8 cellular contexts compared by ENCODE assay signal in the genomic region with DNA sequence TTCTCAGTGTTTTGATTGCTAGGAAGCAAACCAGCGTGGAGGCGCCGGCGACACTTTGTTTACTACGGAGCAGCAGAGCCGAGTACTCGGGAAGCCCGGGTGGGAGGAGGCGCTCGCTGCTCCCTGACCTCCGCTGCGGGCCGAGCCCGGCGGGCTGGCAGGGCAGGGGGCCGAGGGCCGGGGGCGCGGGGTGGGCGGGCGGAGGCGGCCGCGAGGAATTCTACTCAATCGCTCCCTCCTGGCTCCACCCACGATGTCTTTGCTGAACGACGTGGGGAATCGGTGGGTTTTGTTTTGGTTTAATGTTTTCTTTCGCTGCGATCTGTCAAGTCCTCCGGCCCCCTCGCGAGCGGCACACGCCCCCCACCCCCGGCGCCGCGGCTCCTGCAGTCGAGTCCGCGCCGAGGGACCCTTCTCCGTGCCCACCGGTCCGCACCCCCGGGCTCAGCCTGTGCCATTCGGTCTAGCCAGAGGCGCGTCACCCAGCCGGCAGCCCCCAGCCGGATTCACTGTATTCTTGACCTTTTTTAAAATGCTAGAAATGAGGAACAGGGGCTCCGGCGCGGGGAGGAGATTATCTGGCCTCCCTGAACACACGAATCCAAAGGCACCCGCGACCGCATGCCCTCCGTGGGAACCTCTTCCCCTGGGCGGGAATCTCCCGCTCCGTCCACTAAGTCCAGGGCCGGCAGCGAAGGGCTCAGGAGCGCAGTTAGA. TPM values are rescaled to one million over a fixed set of nuclear protein-coding genes. Genes with fewer than 3 reads are reported as not detected.
DNase-seq lines count a peak whose midpoint lies in the region; ATAC-seq and TF ChIP-seq lines count a peak whose summit lies in the region.

No MANE protein-coding gene starts in this region.

- H3K4me3 ChIP-seq in lower leg skin (ENCODE audit: low read depth, poor library complexity, severe bottlenecking), result peak overlapping the region; percentile 81

- peaks cover 36% of the 10 kb centered on the region for H3K4me1 Mint-ChIP-seq in activated CD4-positive, alpha-beta T cell treated with anti-CD3 and anti-CD28 coated beads for 36 hours
- H3K4me1 Mint-ChIP-seq in T-cell, result peaks cover 28 to 41% (median 37%) of the 10 kb centered on the region in 3 donors
- peaks cover 42% of the 10 kb centered on the region for H3K4me1 Mint-ChIP-seq in dendritic cell treated with granulocyte-macrophage colony-stimulating factor and Interleukin-4, amounts not matched to agents 40 ng/mL and 50 ng/mL, for 4 days (ENCODE audit: low read depth)
- H3K4me1 Mint-ChIP-seq in stimulated activated naive CD8-positive, alpha-beta T cell treated with anti-CD3 and anti-CD28 coated beads, Interleukin-15, amount 100 ng/mL, for 72 hours, result peaks cover 37% of the 10 kb centered on the region

- peak; percentile 56 for DNase-seq in activated CD4-positive, alpha-beta T cell treated with anti-CD3 and anti-CD28 coated beads for 36 hours
- no peak for DNase-seq in activated CD4-positive, alpha-beta T cell treated with anti-CD3 and anti-CD28 coated beads, Interleukin-2, amount 50 U/mL, for 1 hour
- DNase-seq in T-cell (peak in 8 of 34 experiments; percentile 11 to 34 (median 20)), lower leg skin (ENCODE audit: low spot score in 2 of 2) (peak; percentile 56 to 92), T-helper 9 cell (no peak)
- peak in 1 of 2 donors; percentile 38 for DNase-seq in stimulated activated naive CD8-positive, alpha-beta T cell treated with anti-CD3 and anti-CD28 coated beads, Interleukin-15, amount 100 ng/mL, for 72 hours

- TF ChIP-seq POLR2A in lower leg skin (IDR thresholded peaks at IDR 0.05), result no peak

- peak; percentile 5 for ATAC-seq in activated CD4-positive, alpha-beta T cell treated with anti-CD3 and anti-CD28 coated beads for 36 hours
- ATAC-seq in HG03045 (IDR thresholded peaks at IDR 0.05; ENCODE audit: unreplicated experiment) (peak; percentile 26), T-cell (replicated peaks in 1 of 4) (peak; percentile 13 to 20 (median 14))
- ATAC-seq in stimulated activated naive CD8-positive, alpha-beta T cell treated with anti-CD3 and anti-CD28 coated beads, Interleukin-15, amount 100 ng/mL, for 72 hours, result peak; percentile 5

- intact Hi-C loops in activated CD4-positive, alpha-beta T cell treated with anti-CD3 and anti-CD28 coated beads for 36 hours (cut with DNase I, micrococcal nuclease), result loop anchor here (1.0 to 10.0 kb wide), 8 partner anchors 104 to 565 kb away; a partner anchor contains a TSS
- intact Hi-C loops in dendritic cell treated with granulocyte-macrophage colony-stimulating factor and Interleukin-4, amounts not matched to agents 40 ng/mL and 50 ng/mL, for 4 days (cut with micrococcal nuclease), result loop anchor here (2.0 to 10.0 kb wide), 3 partner anchors 52 to 108 kb away; a partner anchor contains a TSS
- intact Hi-C loops in lower leg skin (cut with DNase I; ENCODE audit: low total_unique reads), result loop anchor here (10.0 kb wide), 2 partner anchors 72 to 612 kb away; no protein-coding TSS in a partner anchor

- peaks cover 19% of the 10 kb centered on the region for H3K36me3 Mint-ChIP-seq in activated CD4-positive, alpha-beta T cell treated with anti-CD3 and anti-CD28 coated beads for 36 hours (ENCODE audit: low read depth)
- H3K36me3 Mint-ChIP-seq in T-cell, result no peaks in the 10 kb centered on the region
- H3K36me3 Mint-ChIP-seq in dendritic cell treated with granulocyte-macrophage colony-stimulating factor and Interleukin-4, amounts not matched to agents 40 ng/mL and 50 ng/mL, for 4 days (ENCODE audit: low read depth), result peaks cover 29% of the 10 kb centered on the region

- no peaks in the 10 kb centered on the region for H3K9me3 Mint-ChIP-seq in activated CD4-positive, alpha-beta T cell treated with anti-CD3 and anti-CD28 coated beads for 36 hours (ENCODE audit: low read depth)
- no peaks in the 10 kb centered on the region for H3K9me3 Mint-ChIP-seq in T-cell
- no peaks in the 10 kb centered on the region for H3K9me3 Mint-ChIP-seq in dendritic cell treated with granulocyte-macrophage colony-stimulating factor and Interleukin-4, amounts not matched to agents 40 ng/mL and 50 ng/mL, for 4 days
- no peaks in the 10 kb centered on the region for H3K9me3 Mint-ChIP-seq in stimulated activated naive CD8-positive, alpha-beta T cell treated with anti-CD3 and anti-CD28 coated beads, Interleukin-15, amount 100 ng/mL, for 72 hours

- TF ChIP-seq CTCF in lower leg skin (IDR thresholded peaks at IDR 0.05), result no peak

- WGBS in lower leg skin, 2 donors, result 1 to 2% methylated on average over 34 to 47 of the region's 67 CpGs

- no peaks in the 10 kb centered on the region for H3K27me3 Mint-ChIP-seq in activated CD4-positive, alpha-beta T cell treated with anti-CD3 and anti-CD28 coated beads for 36 hours
- no peaks in the 10 kb centered on the region for H3K27me3 Mint-ChIP-seq in T-cell
- H3K27me3 Mint-ChIP-seq in dendritic cell treated with granulocyte-macrophage colony-stimulating factor and Interleukin-4, amounts not matched to agents 40 ng/mL and 50 ng/mL, for 4 days, result no peaks in the 10 kb centered on the region
- H3K27me3 Mint-ChIP-seq in stimulated activated naive CD8-positive, alpha-beta T cell treated with anti-CD3 and anti-CD28 coated beads, Interleukin-15, amount 100 ng/mL, for 72 hours, result no peaks in the 10 kb centered on the region

- CTCF ChIA-PET in activated CD4-positive, alpha-beta T cell treated with anti-CD3 and anti-CD28 coated beads for 36 hours (lab: Charles Lee), result interaction anchor here (1.0 to 2.0 kb wide), 6 partner anchors 13 to 415 kb away, joined by 3 to 5 read pairs (median 4); no protein-coding TSS in a partner anchor
- CTCF ChIA-PET in T-cell (lab: Charles Lee), result interaction anchor here in 1 of 2 donors (0.9 to 1.8 kb wide), 2 partner anchors 9 to 110 kb away, joined by 3 to 12 read pairs; no protein-coding TSS in a partner anchor

- H3K4me3 Mint-ChIP-seq in activated CD4-positive, alpha-beta T cell treated with anti-CD3 and anti-CD28 coated beads for 36 hours, result peak overlapping the region; percentile 83
- H3K4me3 Mint-ChIP-seq in T-cell, result peak overlapping the region; percentile 89 to 96 (median 89)
- H3K4me3 Mint-ChIP-seq in dendritic cell treated with granulocyte-macrophage colony-stimulating factor and Interleukin-4, amounts not matched to agents 40 ng/mL and 50 ng/mL, for 4 days, result peak overlapping the region; percentile 89
- H3K4me3 Mint-ChIP-seq in stimulated activated naive CD8-positive, alpha-beta T cell treated with anti-CD3 and anti-CD28 coated beads, Interleukin-15, amount 100 ng/mL, for 72 hours, result peak overlapping the region; percentile 91 to 96

- H3K27ac Mint-ChIP-seq in activated CD4-positive, alpha-beta T cell treated with anti-CD3 and anti-CD28 coated beads for 36 hours, result peak overlapping the region; percentile 84
- H3K27ac Mint-ChIP-seq in T-cell, result peak overlapping the region; percentile 91 to 95
- peak overlapping the region; percentile 99 for H3K27ac Mint-ChIP-seq in dendritic cell treated with granulocyte-macrophage colony-stimulating factor and Interleukin-4, amounts not matched to agents 40 ng/mL and 50 ng/mL, for 4 days
- peak overlapping the region; percentile 82 to 97 for H3K27ac Mint-ChIP-seq in stimulated activated naive CD8-positive, alpha-beta T cell treated with anti-CD3 and anti-CD28 coated beads, Interleukin-15, amount 100 ng/mL, for 72 hours

- POLR2A ChIA-PET in activated CD4-positive, alpha-beta T cell treated with anti-CD3 and anti-CD28 coated beads for 36 hours (lab: Charles Lee), result no interaction called here
- POLR2A ChIA-PET in T-cell (lab: Charles Lee), result interaction anchor here in 1 of 2 donors (0.6 kb wide), 1 partner anchor 13 kb away, joined by 8 read pairs; no protein-coding TSS in a partner anchor

RNA-seq across cellular contexts. Expression of a gene that starts 0.6 kb away (rescaled TPM):
- total RNA-seq in activated CD4-positive, alpha-beta T cell treated with anti-CD3 and anti-CD28 coated beads for 36 hours, result 10 to 100 TPM; 37.5 to 42.5 TPM
- total RNA-seq in T-cell (10 to 100 TPM; 73.0 to 89.1 (median 84.5) TPM), lower leg skin (10 to 100 TPM; 43.6 to 75.9 (median 52.0) TPM)

Comparison
In these comparisons a context has a peak if more than half of its experiments do, and no peak if none do; other contexts are left out.
1. DNase-seq: peak in activated CD4-positive, alpha-beta T cell treated with anti-CD3 and anti-CD28 coated beads for 36 hours (single experiment) and lower leg skin (2 of 2); none in activated CD4-positive, alpha-beta T cell treated with anti-CD3 and anti-CD28 coated beads, Interleukin-2, amount 50 U/mL, for 1 hour (single experiment) and T-helper 9 cell (single experiment).
2. Peak in every context shown above with its lines, with median percentiles within 50 percentile points of each other: ATAC-seq, H3K27ac Mint-ChIP-seq and H3K4me3 Mint-ChIP-seq.